ENCODE assay signal across 9 cellular contexts in genomic region chr12:56987551-56988053, GRCh38. TPM values are rescaled to one million over a fixed set of nuclear protein-coding genes. Genes with fewer than 3 reads are reported as not detected.
DNase-seq lines count a peak whose midpoint lies in the region; ATAC-seq and TF ChIP-seq lines count a peak whose summit lies in the region.
"Had no signal": no experiment of that assay in that cellular context is flagged by ENCODE, and none has a peak within 500 bp of the region (broad histone marks: within the 10 kb centered on the region; RNA-seq: fewer than 3 reads in every experiment).

No MANE protein-coding gene starts in this region.

- no peak overlapping the region for H3K4me3 Mint-ChIP-seq in activated CD4-positive, alpha-beta memory T cell treated with anti-CD3 and anti-CD28 coated beads for 36 hours

- H3K27ac ChIP-seq in dorsolateral prefrontal cortex (peak overlapping the region in 12 of 59 donors; percentile 1 to 59 (median 25)), lung (ENCODE audit: low read depth in 1 of 2, low read length in 1 of 2) (no peak overlapping the region)

- peak; percentile 86 for ATAC-seq in lung (ENCODE audit: insufficient read depth, low FRiP score)
- ATAC-seq in GM21619 (IDR thresholded peaks at IDR 0.05; ENCODE audit: unreplicated experiment), result no peak

- 22 to 28% methylated on average over 11 of the region's 11 CpGs for WGBS in lung, 2 donors

- peaks cover 9% of the 10 kb centered on the region for H3K4me1 Mint-ChIP-seq in activated CD4-positive, alpha-beta memory T cell treated with anti-CD3 and anti-CD28 coated beads for 36 hours (ENCODE audit: low read depth)

- H3K27ac Mint-ChIP-seq in activated CD4-positive, alpha-beta memory T cell treated with anti-CD3 and anti-CD28 coated beads for 36 hours, result no peak overlapping the region

- no peaks in the 10 kb centered on the region for H3K9me3 Mint-ChIP-seq in activated CD4-positive, alpha-beta memory T cell treated with anti-CD3 and anti-CD28 coated beads for 36 hours

- CTCF ChIA-PET in activated CD4-positive, alpha-beta memory T cell treated with anti-CD3 and anti-CD28 coated beads for 36 hours (lab: Charles Lee), result interaction anchor here (0.6 to 4.9 kb wide), 26 partner anchors 9 to 293 kb away, joined by 3 to 80 read pairs (median 6); partner anchors contain the start of genes HSD17B6, MYO1A, PRIM1 and STAT6

- peak; percentile 80 for DNase-seq in EH (ENCODE audit: low read depth)
- DNase-seq in HK-2 (ENCODE audit: unreplicated experiment), result peak; percentile 74
- peak; percentile 71 for DNase-seq in NCI-H82 treated with DMSO at 0.1 percent for 48 hours (lab: John Stamatoyannopoulos, UW; ENCODE audit: unreplicated experiment)
- DNase-seq in activated CD4-positive, alpha-beta memory T cell treated with anti-CD3 and anti-CD28 coated beads for 36 hours, result peak; percentile 82
- peak; percentile 73 to 89 (median 82) for DNase-seq in dorsolateral prefrontal cortex
- DNase-seq in lung (ENCODE audit: low spot score), result peak; percentile 83
- peak; percentile 51 to 68 (median 54) for DNase-seq in stimulated activated CD4-positive, alpha-beta T cell treated with anti-CD3 and anti-CD28 coated beads, TNF-alpha, amount 100 ng/mL, for 4 hours (ENCODE audit: low read depth in 3 of 3)

- POLR2A ChIA-PET in activated CD4-positive, alpha-beta memory T cell treated with anti-CD3 and anti-CD28 coated beads for 36 hours (lab: Charles Lee), result no interaction called here

- H3K27me3 ChIP-seq in dorsolateral prefrontal cortex (no peaks in the 10 kb centered on the region), lung (ENCODE audit: control insufficient read depth, insufficient read depth) (no peaks in the 10 kb centered on the region)

- peak overlapping the region in 4 of 59 donors; percentile 4 to 28 (median 13) for H3K4me3 ChIP-seq in dorsolateral prefrontal cortex
- H3K4me3 ChIP-seq in lung, result no peak overlapping the region

- H3K9me3 ChIP-seq in lung (ENCODE audit: control insufficient read depth in 2 of 2, insufficient read depth in 1 of 2, low read length in 1 of 2), result no peaks in the 10 kb centered on the region

- TF ChIP-seq CTCF in dorsolateral prefrontal cortex (IDR thresholded peaks at IDR 0.05 in 54 of 56, conservative IDR thresholded peaks at IDR 0.05 in 2 of 56; ENCODE audit: low read depth in 1 of 56, partially characterized antibody in 56 of 56) (peak; percentile 74 to 98 (median 93)), lung (IDR thresholded peaks at IDR 0.05; ENCODE audit: control extremely low read depth, extremely low read depth) (peak; percentile 93)

- peaks cover 11 to 13% of the 10 kb centered on the region in 2 donors for H3K4me1 ChIP-seq in lung (ENCODE audit: control insufficient read depth in 2 of 2, insufficient read depth in 2 of 2, low read length in 2 of 2)

- intact Hi-C loops in activated CD4-positive, alpha-beta memory T cell treated with anti-CD3 and anti-CD28 coated beads for 36 hours (cut with micrococcal nuclease), result loop anchor here (1.0 kb wide), 2 partner anchors 147 to 230 kb away; no protein-coding TSS in a partner anchor
- intact Hi-C loops in dorsolateral prefrontal cortex (cut with DNase I), result loop anchor here (1.0 to 2.0 kb wide), 2 partner anchors 229 to 230 kb away; no protein-coding TSS in a partner anchor

- no peaks in the 10 kb centered on the region for H3K36me3 Mint-ChIP-seq in activated CD4-positive, alpha-beta memory T cell treated with anti-CD3 and anti-CD28 coated beads for 36 hours

- no peaks in the 10 kb centered on the region for H3K36me3 ChIP-seq in lung (ENCODE audit: control insufficient read depth in 2 of 2, insufficient read depth in 2 of 2, low read length in 2 of 2)

- no peaks in the 10 kb centered on the region for H3K27me3 Mint-ChIP-seq in activated CD4-positive, alpha-beta memory T cell treated with anti-CD3 and anti-CD28 coated beads for 36 hours

RNA-seq across cellular contexts. Expression of gene ZBTB39, which starts 18.7 kb away (rescaled TPM):
- total RNA-seq in activated CD4-positive, alpha-beta memory T cell treated with anti-CD3 and anti-CD28 coated beads for 36 hours, result 1 to 10 TPM; 5.5 to 5.7 TPM
- total RNA-seq in dorsolateral prefrontal cortex (10 to 100 TPM in 1 of 120 experiments, 1 to 10 TPM in 119; 4.7 to 10.1 (median 7.0) TPM), lung (1 to 10 TPM; 6.4 to 9.1 TPM)
- 1 to 10 TPM; 2.2 to 2.5 TPM for polyA plus RNA-seq in lung

RNA-seq across cellular contexts. Expression of gene TAC3, which starts 28.7 kb away (rescaled TPM):
- not detected for total RNA-seq in activated CD4-positive, alpha-beta memory T cell treated with anti-CD3 and anti-CD28 coated beads for 36 hours
- 10 to 100 TPM in 36 of 120 experiments, 1 to 10 TPM in 84; 1.8 to 17.8 (median 8.3) TPM for total RNA-seq in dorsolateral prefrontal cortex
- not detected for total RNA-seq in lung
- not detected for polyA plus RNA-seq in lung

RNA-seq across cellular contexts. Expression of gene RDH16, which starts 30.2 kb away (rescaled TPM):
- total RNA-seq in activated CD4-positive, alpha-beta memory T cell treated with anti-CD3 and anti-CD28 coated beads for 36 hours, result under 1 TPM; 0.26 to 0.46 TPM
- total RNA-seq in dorsolateral prefrontal cortex, result 1 to 10 TPM in 105 of 120 experiments, under 1 TPM in 15; 0.65 to 4.1 (median 1.6) TPM
- under 1 TPM; 0.31 to 0.68 TPM for total RNA-seq in lung
- polyA plus RNA-seq in lung, result under 1 TPM; 0.11 to 0.45 TPM

RNA-seq across cellular contexts. Expression of gene SDR9C7, which starts 53.4 kb away (rescaled TPM):
- not detected for total RNA-seq in activated CD4-positive, alpha-beta memory T cell treated with anti-CD3 and anti-CD28 coated beads for 36 hours
- 1 to 10 TPM in 35 of 120 experiments, under 1 TPM in 80, not detected in 5; 0.27 to 2.1 (median 0.84) TPM for total RNA-seq in dorsolateral prefrontal cortex
- total RNA-seq in lung, result not detected
- polyA plus RNA-seq in lung, result not detected
- total RNA-seq: activated CD8-positive, alpha-beta memory T cell treated with anti-CD3 and anti-CD28 coated beads for 36 hours had no signal
